ENCODE assay signal across 33 cellular contexts in genomic region chr22:17549183-17549582, GRCh38. TPM values are rescaled to one million over a fixed set of nuclear protein-coding genes. Genes with fewer than 3 reads are reported as not detected.
"Had no signal": no experiment of that assay in that cellular context is flagged by ENCODE, and none has a peak within 500 bp of the region (broad histone marks: within the 10 kb centered on the region; RNA-seq: fewer than 3 reads in every experiment).

No MANE protein-coding gene starts in this region.

- H3K27ac ChIP-seq: adrenal gland, body of pancreas, colonic mucosa, epithelial cell of prostate, esophagus squamous epithelium had no signal

- H3K4me3 Mint-ChIP-seq: activated CD4-positive, alpha-beta memory T cell treated with anti-CD3 and anti-CD28 coated beads for 36 hours; activated CD4-positive, alpha-beta T cell treated with anti-CD3 and anti-CD28 coated beads for 36 hours; activated CD4-positive, alpha-beta T cell treated with anti-CD3 and anti-CD28 coated beads, Interleukin-2, amount 10 ng/mL, durations not matched to agents 24 days and 14 days; activated CD8-positive, alpha-beta memory T cell treated with anti-CD3 and anti-CD28 coated beads, Interleukin-2, amount 10 ng/mL, durations not matched to agents 7 days and 5 days; activated CD8-positive, alpha-beta T cell treated with anti-CD3 and anti-CD28 coated beads, Interleukin-2, amount 10 ng/mL, durations not matched to agents 7 days and 5 days; activated naive CD4-positive, alpha-beta T cell treated with anti-CD3 and anti-CD28 coated beads, Interleukin-2, amount 10 ng/mL, durations not matched to agents 7 days and 5 days; activated T-helper 1 cell treated with anti-CD3 and anti-CD28 coated beads, Interleukin-12 subunit alpha, Interleukin-12 subunit beta, Interleukin-2, Interleukin-4 antibody, amounts not matched to agents 30 ng/mL and 10 ng/mL and 1 ng/mL, durations not matched to agents 14 hours and 24 hours and 36 hours; T-helper 17 cell had no signal

- DNase-seq: activated CD4-positive, alpha-beta memory T cell treated with anti-CD3 and anti-CD28 coated beads for 36 hours; activated CD4-positive, alpha-beta T cell treated with anti-CD3 and anti-CD28 coated beads for 36 hours; activated CD4-positive, alpha-beta T cell treated with anti-CD3 and anti-CD28 coated beads, Interleukin-2, amount 10 ng/mL, durations not matched to agents 24 days and 14 days; activated CD4-positive, CD25-positive, alpha-beta regulatory T cell; activated CD4-positive, CD25-positive, alpha-beta regulatory T cell treated with anti-CD3 and anti-CD28 coated beads, Interleukin-2, amount 50 U/mL, for 72 hours; activated CD8-positive, alpha-beta memory T cell treated with anti-CD3 and anti-CD28 coated beads, Interleukin-2, amount 10 ng/mL, durations not matched to agents 7 days and 5 days; activated CD8-positive, alpha-beta memory T cell treated with anti-CD3 and anti-CD28 coated beads, Interleukin-2, amount 50 U/mL, for 4 hours; activated CD8-positive, alpha-beta T cell treated with anti-CD3 and anti-CD28 coated beads, Interleukin-2, amount 10 ng/mL, durations not matched to agents 7 days and 5 days; activated effector memory CD4-positive, alpha-beta T cell treated with anti-CD3 and anti-CD28 coated beads, Interleukin-2, amount 50 U/mL, for 16 hours; activated naive CD4-positive, alpha-beta T cell; activated naive CD4-positive, alpha-beta T cell treated with anti-CD3 and anti-CD28 coated beads, Interleukin-2, amount 10 ng/mL, durations not matched to agents 7 days and 5 days; activated T-cell treated with anti-CD3 and anti-CD28 coated beads, Interleukin-2, amount 50 U/mL, for 1 hour; activated T-cell treated with anti-CD3 and anti-CD28 coated beads, Interleukin-2, amount 50 U/mL, for 48 hours; adrenal gland; amygdala; body of pancreas; caudate nucleus; cerebellar nuclear complex; colonic mucosa; effector CD8-positive, alpha-beta T cell; esophagus squamous epithelium; T-helper 1 cell; T-helper 17 cell had no signal

- H3K36me3 Mint-ChIP-seq: activated CD4-positive, alpha-beta memory T cell treated with anti-CD3 and anti-CD28 coated beads for 36 hours; activated CD8-positive, alpha-beta memory T cell treated with anti-CD3 and anti-CD28 coated beads, Interleukin-2, amount 10 ng/mL, durations not matched to agents 7 days and 5 days; activated naive CD4-positive, alpha-beta T cell treated with anti-CD3 and anti-CD28 coated beads, Interleukin-2, amount 10 ng/mL, durations not matched to agents 7 days and 5 days; activated naive CD4-positive, alpha-beta T cell treated with anti-CD3 and anti-CD28 coated beads, Interleukin-2, amount 50 U/mL, for 72 hours had no signal

- H3K9me3 ChIP-seq: adrenal gland, body of pancreas, colonic mucosa, esophagus squamous epithelium had no signal

- FAIRE-seq: endometrium, endothelial cell of umbilical vein, frontal cortex had no signal

- H3K27ac Mint-ChIP-seq: activated CD4-positive, alpha-beta memory T cell treated with anti-CD3 and anti-CD28 coated beads for 36 hours; activated CD4-positive, alpha-beta T cell treated with anti-CD3 and anti-CD28 coated beads for 36 hours; activated CD4-positive, alpha-beta T cell treated with anti-CD3 and anti-CD28 coated beads, Interleukin-2, amount 10 ng/mL, durations not matched to agents 24 days and 14 days; activated CD8-positive, alpha-beta memory T cell treated with anti-CD3 and anti-CD28 coated beads, Interleukin-2, amount 10 ng/mL, durations not matched to agents 7 days and 5 days; activated CD8-positive, alpha-beta T cell treated with anti-CD3 and anti-CD28 coated beads, Interleukin-2, amount 10 ng/mL, durations not matched to agents 7 days and 5 days; activated naive CD4-positive, alpha-beta T cell treated with anti-CD3 and anti-CD28 coated beads, Interleukin-2, amount 10 ng/mL, durations not matched to agents 7 days and 5 days; activated naive CD4-positive, alpha-beta T cell treated with anti-CD3 and anti-CD28 coated beads, Interleukin-2, amount 50 U/mL, for 72 hours; activated T-helper 1 cell treated with anti-CD3 and anti-CD28 coated beads, Interleukin-12 subunit alpha, Interleukin-12 subunit beta, Interleukin-2, Interleukin-4 antibody, amounts not matched to agents 30 ng/mL and 10 ng/mL and 1 ng/mL, durations not matched to agents 14 hours and 24 hours and 36 hours; activated T-helper 2 cell treated with anti-CD3 and anti-CD28 coated beads, Interferon-gamma antibody, Interleukin-2, Interleukin-4, amounts not matched to agents 10 μg/mL and 5 μg/mL and 100 μg/mL, durations not matched to agents 14 hours and 24 hours and 36 hours; T-helper 17 cell had no signal

- H3K4me1 Mint-ChIP-seq: activated CD4-positive, alpha-beta T cell treated with anti-CD3 and anti-CD28 coated beads for 36 hours; activated CD4-positive, alpha-beta T cell treated with anti-CD3 and anti-CD28 coated beads, Interleukin-2, amount 10 ng/mL, durations not matched to agents 24 days and 14 days; activated CD8-positive, alpha-beta memory T cell treated with anti-CD3 and anti-CD28 coated beads, Interleukin-2, amount 10 ng/mL, durations not matched to agents 7 days and 5 days; activated naive CD4-positive, alpha-beta T cell treated with anti-CD3 and anti-CD28 coated beads, Interleukin-2, amount 10 ng/mL, durations not matched to agents 7 days and 5 days; T-helper 17 cell had no signal

- H3K27me3 ChIP-seq: adrenal gland, body of pancreas, colonic mucosa, esophagus squamous epithelium had no signal

- H3K4me1 ChIP-seq: adrenal gland, body of pancreas, colonic mucosa, esophagus squamous epithelium had no signal

- H3K4me3 ChIP-seq: adrenal gland, body of pancreas, colonic mucosa, esophagus squamous epithelium had no signal

- H3K27me3 Mint-ChIP-seq: activated CD4-positive, alpha-beta T cell treated with anti-CD3 and anti-CD28 coated beads for 36 hours; activated CD4-positive, alpha-beta T cell treated with anti-CD3 and anti-CD28 coated beads, Interleukin-2, amount 10 ng/mL, durations not matched to agents 24 days and 14 days; activated CD8-positive, alpha-beta memory T cell treated with anti-CD3 and anti-CD28 coated beads, Interleukin-2, amount 10 ng/mL, durations not matched to agents 7 days and 5 days had no signal

- H3K9me3 Mint-ChIP-seq: activated CD4-positive, alpha-beta memory T cell treated with anti-CD3 and anti-CD28 coated beads for 36 hours; activated CD4-positive, alpha-beta T cell treated with anti-CD3 and anti-CD28 coated beads, Interleukin-2, amount 10 ng/mL, durations not matched to agents 24 days and 14 days; activated naive CD4-positive, alpha-beta T cell treated with anti-CD3 and anti-CD28 coated beads, Interleukin-2, amount 10 ng/mL, durations not matched to agents 7 days and 5 days; activated naive CD4-positive, alpha-beta T cell treated with anti-CD3 and anti-CD28 coated beads, Interleukin-2, amount 50 U/mL, for 72 hours; activated T-helper 1 cell treated with anti-CD3 and anti-CD28 coated beads, Interleukin-12 subunit alpha, Interleukin-12 subunit beta, Interleukin-2, Interleukin-4 antibody, amounts not matched to agents 30 ng/mL and 10 ng/mL and 1 ng/mL, durations not matched to agents 14 hours and 24 hours and 36 hours; activated T-helper 2 cell treated with anti-CD3 and anti-CD28 coated beads, Interferon-gamma antibody, Interleukin-2, Interleukin-4, amounts not matched to agents 10 μg/mL and 5 μg/mL and 100 μg/mL, durations not matched to agents 14 hours and 24 hours and 36 hours had no signal

- H3K36me3 ChIP-seq: adrenal gland, colonic mucosa, esophagus squamous epithelium had no signal

- ATAC-seq: activated CD4-positive, alpha-beta T cell treated with anti-CD3 and anti-CD28 coated beads for 36 hours; activated CD8-positive, alpha-beta memory T cell treated with anti-CD3 and anti-CD28 coated beads, Interleukin-2, amount 10 ng/mL, durations not matched to agents 7 days and 5 days; activated CD8-positive, alpha-beta T cell treated with anti-CD3 and anti-CD28 coated beads, Interleukin-2, amount 10 ng/mL, durations not matched to agents 7 days and 5 days; activated naive CD4-positive, alpha-beta T cell treated with anti-CD3 and anti-CD28 coated beads, Interleukin-2, amount 50 U/mL, for 72 hours; body of pancreas; T-helper 17 cell had no signal

RNA-seq across cellular contexts. Expression of gene SLC25A18, which starts 14.1 kb away (rescaled TPM):
- total RNA-seq: activated CD4-positive, alpha-beta memory T cell treated with anti-CD3 and anti-CD28 coated beads for 36 hours; activated CD4-positive, alpha-beta T cell treated with anti-CD3 and anti-CD28 coated beads for 36 hours; activated CD4-positive, alpha-beta T cell treated with anti-CD3 and anti-CD28 coated beads, Interleukin-2, amount 10 ng/mL, durations not matched to agents 24 days and 14 days; activated CD8-positive, alpha-beta memory T cell treated with anti-CD3 and anti-CD28 coated beads for 36 hours; activated CD8-positive, alpha-beta memory T cell treated with anti-CD3 and anti-CD28 coated beads, Interleukin-2, amount 10 ng/mL, durations not matched to agents 7 days and 5 days; activated CD8-positive, alpha-beta T cell treated with anti-CD3 and anti-CD28 coated beads, Interleukin-2, amount 10 ng/mL, durations not matched to agents 7 days and 5 days; activated naive CD4-positive, alpha-beta T cell treated with anti-CD3 and anti-CD28 coated beads, Interleukin-2, amount 50 U/mL, for 72 hours; activated T-helper 1 cell treated with anti-CD3 and anti-CD28 coated beads, Interleukin-12 subunit alpha, Interleukin-12 subunit beta, Interleukin-2, Interleukin-4 antibody, amounts not matched to agents 30 ng/mL and 10 ng/mL and 1 ng/mL, durations not matched to agents 14 hours and 24 hours and 36 hours; activated T-helper 2 cell treated with anti-CD3 and anti-CD28 coated beads, Interferon-gamma antibody, Interleukin-2, Interleukin-4, amounts not matched to agents 10 μg/mL and 5 μg/mL and 100 μg/mL, durations not matched to agents 14 hours and 24 hours and 36 hours; colonic mucosa; dermis microvascular lymphatic vessel endothelial cell; endothelial cell of umbilical vein; fibroblast of lung; T-helper 17 cell had no signal
- polyA plus RNA-seq: endothelial cell of umbilical vein had no signal
